ENCODE assay signal across 12 cellular contexts in the genomic region with DNA sequence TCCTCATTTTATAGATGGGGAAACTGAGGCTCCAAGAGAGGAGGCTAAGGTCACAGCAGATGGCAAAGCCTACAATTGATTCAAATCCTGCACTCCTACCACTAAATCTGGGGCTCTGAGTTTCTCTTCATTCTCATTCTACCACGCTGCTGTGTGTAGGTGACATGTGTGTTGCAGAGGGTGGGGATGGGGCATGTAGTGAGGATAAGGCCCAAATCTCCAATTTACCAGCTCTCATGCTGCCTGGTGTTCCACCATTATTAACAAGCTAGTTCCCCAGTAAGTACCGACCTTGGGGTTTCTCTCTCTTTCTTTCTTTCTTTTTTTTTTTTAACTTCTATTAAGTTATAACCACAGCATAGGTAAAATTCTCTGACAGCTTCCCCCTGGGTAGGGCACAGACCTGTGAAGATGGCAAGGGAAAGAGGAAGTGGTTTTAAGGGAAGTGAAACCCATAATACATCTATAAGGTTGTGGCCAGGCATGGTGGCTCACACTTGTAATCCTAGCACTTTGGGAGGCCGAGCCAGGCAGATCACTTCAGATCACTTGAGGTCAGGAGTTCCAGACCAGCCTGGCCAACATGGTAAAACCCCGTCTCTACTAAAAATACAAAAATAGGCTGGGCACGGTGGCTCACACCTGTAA. TPM values are rescaled to one million over a fixed set of nuclear protein-coding genes. Genes with fewer than 3 reads are reported as not detected.
DNase-seq lines count a peak whose midpoint lies in the region; ATAC-seq and TF ChIP-seq lines count a peak whose summit lies in the region.
"Had no signal": no experiment of that assay in that cellular context is flagged by ENCODE, and none has a peak within 500 bp of the region (broad histone marks: within the 10 kb centered on the region; RNA-seq: fewer than 3 reads in every experiment).

No MANE protein-coding gene starts in this region.

- no peaks in the 10 kb centered on the region for H3K9me3 Mint-ChIP-seq in activated T-helper 1 cell treated with anti-CD3 and anti-CD28 coated beads, Interleukin-12 subunit alpha, Interleukin-12 subunit beta, Interleukin-2, Interleukin-4 antibody, amounts not matched to agents 30 ng/mL and 10 ng/mL and 1 ng/mL, durations not matched to agents 14 hours and 24 hours and 36 hours
- H3K9me3 Mint-ChIP-seq: natural killer cell had no signal

- H3K27ac ChIP-seq in BLaER1 = no peak overlapping the region
- peak overlapping the region; percentile 6; the same call in 1 of the 2 replicates for H3K27ac ChIP-seq in MM.1S (ENCODE audit: low read length)

- H3K9ac ChIP-seq in BLaER1 = no peak overlapping the region
- H3K9ac ChIP-seq in MM.1S (ENCODE audit: low read length) = no peak overlapping the region

- H3K4me1 ChIP-seq in BLaER1 (peaks cover 91% of the 10 kb centered on the region), MM.1S (ENCODE audit: low read length) (peaks cover 9% of the 10 kb centered on the region)
- H3K4me1 ChIP-seq: breast epithelium had no signal

- peaks cover 2% of the 10 kb centered on the region for H3K27me3 Mint-ChIP-seq in activated T-helper 1 cell treated with anti-CD3 and anti-CD28 coated beads, Interleukin-12 subunit alpha, Interleukin-12 subunit beta, Interleukin-2, Interleukin-4 antibody, amounts not matched to agents 30 ng/mL and 10 ng/mL and 1 ng/mL, durations not matched to agents 14 hours and 24 hours and 36 hours (ENCODE audit: insufficient read depth)

- H4K20me1 ChIP-seq in BLaER1 = no peaks in the 10 kb centered on the region
- H4K20me1 ChIP-seq in MM.1S (ENCODE audit: insufficient read depth, low read length) = no peaks in the 10 kb centered on the region

- H3K4me2 ChIP-seq in BLaER1 = peak overlapping the region; percentile 56
- H3K4me2 ChIP-seq in MM.1S (ENCODE audit: low read depth, low read length) = peak overlapping the region; percentile 1; the same call in 1 of the 2 replicates

- H2AFZ ChIP-seq in MM.1S (ENCODE audit: low read length) = no peak overlapping the region

- H3K79me2 ChIP-seq in MM.1S (ENCODE audit: low read length) = no peaks in the 10 kb centered on the region

- H3K27me3 ChIP-seq in BLaER1 (no peaks in the 10 kb centered on the region), MM.1S (replicated peaks; ENCODE audit: insufficient read depth, low read length) (no peaks in the 10 kb centered on the region)

- H3K4me3 ChIP-seq in BLaER1 = no peak overlapping the region
- no peak overlapping the region for H3K4me3 ChIP-seq in MM.1S (ENCODE audit: low read length)
- H3K4me3 ChIP-seq: breast epithelium had no signal

- H3K36me3 Mint-ChIP-seq in activated T-helper 1 cell treated with anti-CD3 and anti-CD28 coated beads, Interleukin-12 subunit alpha, Interleukin-12 subunit beta, Interleukin-2, Interleukin-4 antibody, amounts not matched to agents 30 ng/mL and 10 ng/mL and 1 ng/mL, durations not matched to agents 14 hours and 24 hours and 36 hours (ENCODE audit: low read depth) = peaks cover 13% of the 10 kb centered on the region
- H3K36me3 Mint-ChIP-seq: natural killer cell had no signal

- TF ChIP-seq CTCF in MM.1S (IDR thresholded peaks at IDR 0.05; ENCODE audit: low read length) = no peak

- H3K9me2 ChIP-seq in MM.1S (replicated peaks; ENCODE audit: insufficient read depth, low read length) = no peaks in the 10 kb centered on the region

- peak overlapping the region; percentile 55 for H3K27ac Mint-ChIP-seq in activated T-helper 1 cell treated with anti-CD3 and anti-CD28 coated beads, Interleukin-12 subunit alpha, Interleukin-12 subunit beta, Interleukin-2, Interleukin-4 antibody, amounts not matched to agents 30 ng/mL and 10 ng/mL and 1 ng/mL, durations not matched to agents 14 hours and 24 hours and 36 hours

- H3K4me3 Mint-ChIP-seq in activated T-helper 1 cell treated with anti-CD3 and anti-CD28 coated beads, Interleukin-12 subunit alpha, Interleukin-12 subunit beta, Interleukin-2, Interleukin-4 antibody, amounts not matched to agents 30 ng/mL and 10 ng/mL and 1 ng/mL, durations not matched to agents 14 hours and 24 hours and 36 hours = no peak overlapping the region
- H3K4me3 Mint-ChIP-seq: natural killer cell had no signal

- ATAC-seq in GM18909 (IDR thresholded peaks at IDR 0.05; ENCODE audit: poor library complexity, unreplicated experiment) = peak; percentile 81

- H3K36me3 ChIP-seq in BLaER1 = no peaks in the 10 kb centered on the region
- H3K36me3 ChIP-seq in MM.1S (replicated peaks; ENCODE audit: insufficient read depth, low read length) = no peaks in the 10 kb centered on the region
- H3K36me3 ChIP-seq: breast epithelium had no signal

- intact Hi-C loops in activated T-helper 1 cell treated with anti-CD3 and anti-CD28 coated beads, Interleukin-12 subunit alpha, Interleukin-12 subunit beta, Interleukin-2, Interleukin-4 antibody, amounts not matched to agents 30 ng/mL and 10 ng/mL and 1 ng/mL, durations not matched to agents 14 hours and 24 hours and 36 hours (cut with micrococcal nuclease) = no loop called here

- H3F3A ChIP-seq in MM.1S (ENCODE audit: insufficient read depth, low read length) = peaks cover 5% of the 10 kb centered on the region; the same call in 1 of the 2 replicates

- no peaks in the 10 kb centered on the region for H3K9me3 ChIP-seq in BLaER1
- H3K9me3 ChIP-seq in MM.1S (replicated peaks; ENCODE audit: insufficient read depth, low read length) = no peaks in the 10 kb centered on the region
- H3K9me3 ChIP-seq: breast epithelium had no signal

- DNase-seq in MM.1S (peak; percentile 79), NCI-H1417 (lab: John Stamatoyannopoulos, UW) (no peak), NCI-H69 (lab: John Stamatoyannopoulos, UW) (no peak), epidermal melanocyte (ENCODE audit: insufficient read length, low spot score) (no peak)
- no peak for DNase-seq in activated T-helper 1 cell treated with anti-CD3 and anti-CD28 coated beads, Interleukin-12 subunit alpha, Interleukin-12 subunit beta, Interleukin-2, Interleukin-4 antibody, amounts not matched to agents 30 ng/mL and 10 ng/mL and 1 ng/mL, durations not matched to agents 14 hours and 24 hours and 36 hours (ENCODE audit: low spot score)
- no peak for DNase-seq in stimulated activated CD4-positive, alpha-beta T cell treated with anti-CD3 and anti-CD28 coated beads, Interleukin-1b, Interleukin-23, amount 100 ng/mL, for 48 hours
- DNase-seq: natural killer cell, NCI-H2227 treated with DMSO at 0.1 percent for 48 hours had no signal

- peaks cover 53% of the 10 kb centered on the region for H3K4me1 Mint-ChIP-seq in activated T-helper 1 cell treated with anti-CD3 and anti-CD28 coated beads, Interleukin-12 subunit alpha, Interleukin-12 subunit beta, Interleukin-2, Interleukin-4 antibody, amounts not matched to agents 30 ng/mL and 10 ng/mL and 1 ng/mL, durations not matched to agents 14 hours and 24 hours and 36 hours (ENCODE audit: low read depth)

RNA-seq across cellular contexts. Expression of gene MATN4, which starts 13.0 kb away (rescaled TPM):
- total RNA-seq in activated T-helper 1 cell treated with anti-CD3 and anti-CD28 coated beads, Interleukin-12 subunit alpha, Interleukin-12 subunit beta, Interleukin-2, Interleukin-4 antibody, amounts not matched to agents 30 ng/mL and 10 ng/mL and 1 ng/mL, durations not matched to agents 14 hours and 24 hours and 36 hours = 2.0 and 2.1 TPM in 2 replicates
- total RNA-seq: natural killer cell had no signal

RNA-seq across cellular contexts. Expression of gene RBPJL, which starts 14.4 kb away (rescaled TPM):
- 0.18 TPM in 1 of 2 replicates, not detected in the other for total RNA-seq in activated T-helper 1 cell treated with anti-CD3 and anti-CD28 coated beads, Interleukin-12 subunit alpha, Interleukin-12 subunit beta, Interleukin-2, Interleukin-4 antibody, amounts not matched to agents 30 ng/mL and 10 ng/mL and 1 ng/mL, durations not matched to agents 14 hours and 24 hours and 36 hours
- total RNA-seq: breast epithelium, natural killer cell, urinary bladder had no signal

RNA-seq across cellular contexts. Expression of gene SDC4, which starts 27.2 kb away (rescaled TPM):
- 220 and 222 TPM in 2 replicates for total RNA-seq in activated T-helper 1 cell treated with anti-CD3 and anti-CD28 coated beads, Interleukin-12 subunit alpha, Interleukin-12 subunit beta, Interleukin-2, Interleukin-4 antibody, amounts not matched to agents 30 ng/mL and 10 ng/mL and 1 ng/mL, durations not matched to agents 14 hours and 24 hours and 36 hours

RNA-seq across cellular contexts. Expression of gene SYS1, which starts 41.9 kb away (rescaled TPM):
- 25.6 and 26.4 TPM in 2 replicates for total RNA-seq in activated T-helper 1 cell treated with anti-CD3 and anti-CD28 coated beads, Interleukin-12 subunit alpha, Interleukin-12 subunit beta, Interleukin-2, Interleukin-4 antibody, amounts not matched to agents 30 ng/mL and 10 ng/mL and 1 ng/mL, durations not matched to agents 14 hours and 24 hours and 36 hours

RNA-seq across cellular contexts. Expression of gene TP53TG5, which starts 57.1 kb away (rescaled TPM):
- total RNA-seq in activated T-helper 1 cell treated with anti-CD3 and anti-CD28 coated beads, Interleukin-12 subunit alpha, Interleukin-12 subunit beta, Interleukin-2, Interleukin-4 antibody, amounts not matched to agents 30 ng/mL and 10 ng/mL and 1 ng/mL, durations not matched to agents 14 hours and 24 hours and 36 hours = 0.07 and 0.08 TPM in 2 replicates
